Comparison of ENCODE assay signal across 10 cellular contexts in genomic region chr1:200741808-200742207, GRCh38. TPM values are rescaled to one million over a fixed set of nuclear protein-coding genes. Genes with fewer than 3 reads are reported as not detected.
A peak's percentile ranks its signal among the peaks of the same experiment; 100 is the strongest.
DNase-seq lines count a peak whose midpoint lies in the region; ATAC-seq and TF ChIP-seq lines count a peak whose summit lies in the region.
"Had no signal": no experiment of that assay in that cellular context is flagged by ENCODE, and none has a peak within 500 bp of the region (broad histone marks: within the 10 kb centered on the region; RNA-seq: fewer than 3 reads in every experiment).

No MANE protein-coding gene starts in this region.

- ATAC-seq in HCT116 (no peak), GM18511 (IDR thresholded peaks at IDR 0.05; ENCODE audit: unreplicated experiment) (no peak), GM18520 (IDR thresholded peaks at IDR 0.05; ENCODE audit: unreplicated experiment) (no peak)

- intact Hi-C loops in HCT116 (cut with micrococcal nuclease) = no loop called here
- intact Hi-C loops in breast epithelium (cut with DNase I; ENCODE audit: low total_unique reads) = no loop called here

- TF ChIP-seq POLR2A in HCT116 (IDR thresholded peaks at IDR 0.05; ENCODE audit: borderline replicate concordance, extremely low read depth, insufficient read depth, insufficient read length) = no peak
- no peak for TF ChIP-seq POLR2A in breast epithelium (IDR thresholded peaks at IDR 0.05)

- CTCF ChIA-PET in AG04450 (lab: Charles Lee) = interaction anchor here (1.6 kb wide), 1 partner anchor 62 kb away, joined by 3 read pairs; no protein-coding TSS in a partner anchor
- CTCF ChIA-PET in HCT116 (lab: Charles Lee) = no interaction called here

- BruUV-seq in HCT116 (replicated peaks; lab: Mats Ljungman, UMichigan) = no TSS peak

- POLR2A ChIA-PET in AG04450 (lab: Yijun Ruan, JAX) (interaction anchor here (1.0 kb wide), 1 partner anchor 73 kb away, joined by 4 read pairs; no protein-coding TSS in a partner anchor), HCT116 (lab: Charles Lee) (no interaction called here)

- H3K9me3 ChIP-seq in AG04450 (ENCODE audit: control insufficient read depth, insufficient read depth, low read length) (no peaks in the 10 kb centered on the region; the same call in 1 of the 2 replicates), HCT116 (ENCODE audit: control insufficient read depth in 1 of 2, insufficient read depth in 1 of 2, low read depth in 1 of 2, low read length in 2 of 2) (no peaks in the 10 kb centered on the region), breast epithelium (no peaks in the 10 kb centered on the region), muscle layer of duodenum (ENCODE audit: control insufficient read depth in 1 of 2, low read length in 2 of 2) (no peaks in the 10 kb centered on the region)

- TF ChIP-seq RAD21 in HCT116 (IDR thresholded peaks at IDR 0.05; ENCODE audit: low read depth) = no peak

- DNase-seq in AG04450 (ENCODE audit: low read depth, low spot score) (no peak), HCT116 (ENCODE audit: low read depth, low spot score) (no peak), breast epithelium (ENCODE audit: low spot score in 2 of 2) (no peak), NCI-H2107 (lab: John Stamatoyannopoulos, UW) (no peak), COLO668 (lab: John Stamatoyannopoulos, UW; ENCODE audit: unreplicated experiment) (no peak)
- DNase-seq: KBM-7, SIG-M5 had no signal

- no peak overlapping the region for H3K9ac ChIP-seq in HCT116 (ENCODE audit: low read length)

- RAD21 ChIA-PET in HCT116 (lab: Charles Lee; ENCODE audit: low non-redundant PET in 1 of 2, low total read pairs in 2 of 2, uncharacterized antibody in 2 of 2, unreplicated experiment in 2 of 2) = no interaction called here

- H3K27ac ChIP-seq in AG04450 (ENCODE audit: low read depth, low read length) = no peak overlapping the region
- H3K27ac ChIP-seq in HCT116 (ENCODE audit: low read depth, low read length) = no peak overlapping the region
- H3K27ac ChIP-seq in breast epithelium = no peak overlapping the region
- peak overlapping the region; percentile 3 for H3K27ac ChIP-seq in muscle layer of duodenum (ENCODE audit: low read length)

- no peaks in the 10 kb centered on the region for H3K9me2 ChIP-seq in HCT116 (ENCODE audit: insufficient read depth)

- peaks cover 67% of the 10 kb centered on the region for H3K79me2 ChIP-seq in HCT116 (ENCODE audit: insufficient read depth, low read length)

- H3K4me3 ChIP-seq in AG04450 (ENCODE audit: low read depth, low read length) = peak overlapping the region; percentile 98
- H3K4me3 ChIP-seq in HCT116 (replicated peaks in 1 of 2; ENCODE audit: low read depth in 1 of 2, low read length in 2 of 2) = no peak overlapping the region
- peak overlapping the region; percentile 91 to 93 (median 92) for H3K4me3 ChIP-seq in breast epithelium
- H3K4me3 ChIP-seq in muscle layer of duodenum (ENCODE audit: low read depth in 1 of 2, low read length in 2 of 2) = peak overlapping the region; percentile 88 to 97

- H3K4me1 ChIP-seq in HCT116 (ENCODE audit: control insufficient read depth in 1 of 2, insufficient read depth in 2 of 2, low read length in 2 of 2) (peaks cover 12 to 28% of the 10 kb centered on the region in 2 experiments; a peak in 3 of 4 replicates), breast epithelium (no peaks in the 10 kb centered on the region), muscle layer of duodenum (ENCODE audit: control insufficient read depth in 1 of 2, insufficient read depth in 2 of 2, low read length in 2 of 2) (peaks cover 0 to 38% of the 10 kb centered on the region in 2 donors)

- H3K36me3 ChIP-seq in HCT116 (ENCODE audit: control insufficient read depth in 1 of 2, insufficient read depth in 2 of 2, low read length in 2 of 2) (no peaks in the 10 kb centered on the region), breast epithelium (no peaks in the 10 kb centered on the region), muscle layer of duodenum (ENCODE audit: control insufficient read depth in 1 of 2, insufficient read depth in 2 of 2, low read length in 2 of 2) (peaks cover 0 to 9% of the 10 kb centered on the region in 2 donors)

- no peaks in the 10 kb centered on the region; the same call in 1 of the 2 replicates for H4K20me1 ChIP-seq in HCT116 (ENCODE audit: insufficient read depth)

- H3K27me3 ChIP-seq in AG04450 (ENCODE audit: control insufficient read depth, insufficient read depth, low read length) (no peaks in the 10 kb centered on the region), HCT116 (ENCODE audit: insufficient read depth, low read length) (no peaks in the 10 kb centered on the region), breast epithelium (no peaks in the 10 kb centered on the region), muscle layer of duodenum (ENCODE audit: low read depth, low read length) (no peaks in the 10 kb centered on the region)

- peak overlapping the region; percentile 94; the same call in 1 of the 2 replicates for H3K4me2 ChIP-seq in HCT116 (ENCODE audit: low read length)

- no peak overlapping the region for H2AFZ ChIP-seq in HCT116 (ENCODE audit: low read depth, low read length, poor library complexity, severe bottlenecking)

- TF ChIP-seq CTCF in AG04450 (IDR thresholded peaks at IDR 0.05; ENCODE audit: low read depth, low read length) = no peak
- TF ChIP-seq CTCF in HCT116 (IDR thresholded peaks at IDR 0.05 in 2 of 3, conservative IDR thresholded peaks at IDR 0.05 in 1 of 3; ENCODE audit: borderline replicate concordance in 1 of 3, insufficient read depth in 1 of 3, low read depth in 2 of 3, low read length in 2 of 3) = no peak
- no peak for TF ChIP-seq CTCF in breast epithelium (IDR thresholded peaks at IDR 0.05)

TF ChIP-seq in HCT116, 20 proteins besides CTCF, POLR2A, EP300 and RAD21:
- no peak for TF ChIP-seq MAX (IDR thresholded peaks at IDR 0.05)
- no peak for TF ChIP-seq SP1 (IDR thresholded peaks at IDR 0.05; ENCODE audit: low read depth)
- no peak for TF ChIP-seq YY1 (IDR thresholded peaks at IDR 0.05; ENCODE audit: extremely low read depth, insufficient replicate concordance, low read depth, low read length)
- no peak for TF ChIP-seq JUND (IDR thresholded peaks at IDR 0.05)
- TF ChIP-seq POLR2AphosphoS5 (IDR thresholded peaks at IDR 0.05; ENCODE audit: low read depth, low read length) = no peak
- TF ChIP-seq SRF (IDR thresholded peaks at IDR 0.05; ENCODE audit: low read depth) = no peak
- no peak for TF ChIP-seq ELF1 (IDR thresholded peaks at IDR 0.05; ENCODE audit: borderline replicate concordance, low read depth)
- TF ChIP-seq ZNF274 (IDR thresholded peaks at IDR 0.05; ENCODE audit: low read depth, low read length) = no peak
- TF ChIP-seq, protein P1, sequence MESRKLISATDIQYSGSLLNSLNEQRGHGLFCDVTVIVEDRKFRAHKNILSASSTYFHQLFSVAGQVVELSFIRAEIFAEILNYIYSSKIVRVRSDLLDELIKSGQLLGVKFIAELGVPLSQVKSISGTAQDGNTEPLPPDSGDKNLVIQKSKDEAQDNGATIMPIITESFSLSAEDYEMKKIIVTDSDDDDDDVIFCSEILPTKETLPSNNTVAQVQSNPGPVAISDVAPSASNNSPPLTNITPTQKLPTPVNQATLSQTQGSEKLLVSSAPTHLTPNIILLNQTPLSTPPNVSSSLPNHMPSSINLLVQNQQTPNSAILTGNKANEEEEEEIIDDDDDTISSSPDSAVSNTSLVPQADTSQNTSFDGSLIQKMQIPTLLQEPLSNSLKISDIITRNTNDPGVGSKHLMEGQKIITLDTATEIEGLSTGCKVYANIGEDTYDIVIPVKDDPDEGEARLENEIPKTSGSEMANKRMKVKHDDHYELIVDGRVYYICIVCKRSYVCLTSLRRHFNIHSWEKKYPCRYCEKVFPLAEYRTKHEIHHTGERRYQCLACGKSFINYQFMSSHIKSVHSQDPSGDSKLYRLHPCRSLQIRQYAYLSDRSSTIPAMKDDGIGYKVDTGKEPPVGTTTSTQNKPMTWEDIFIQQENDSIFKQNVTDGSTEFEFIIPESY (IDR thresholded peaks at IDR 0.05; ENCODE audit: extremely low read depth, insufficient replicate concordance, low read length) = no peak
- TF ChIP-seq CBX3 (IDR thresholded peaks at IDR 0.05; ENCODE audit: low read depth) = no peak
TF ChIP-seq in HCT116: peak in this region for 0.

RNA-seq across cellular contexts. Expression of gene CAMSAP2, which starts 3.1 kb away (rescaled TPM):
- polyA plus RNA-seq in AG04450 (2011; rRNA removed) = 18.0 and 24.2 TPM in 2 replicates
- polyA minus RNA-seq in AG04450 (2011; rRNA and poly(A)+ RNA removed) = 18.0 and 42.5 TPM in 2 replicates
- total RNA-seq in HCT116 (2021; ENCODE audit: unreplicated experiment) (25.0 TPM), breast epithelium (10 to 100 TPM; 36.4 to 42.4 (median 38.6) TPM)
- 7.4 and 9.2 TPM in 2 replicates for polyA plus RNA-seq in HCT116 (2012)

Comparison
In these comparisons a context has a peak if more than half of its experiments do, and no peak if none do; other contexts are left out.
1. H3K4me3 ChIP-seq: peak in AG04450 (single experiment), breast epithelium (3 of 3) and muscle layer of duodenum (2 of 2); none in HCT116 (0 of 2).